In the genomic region with DNA sequence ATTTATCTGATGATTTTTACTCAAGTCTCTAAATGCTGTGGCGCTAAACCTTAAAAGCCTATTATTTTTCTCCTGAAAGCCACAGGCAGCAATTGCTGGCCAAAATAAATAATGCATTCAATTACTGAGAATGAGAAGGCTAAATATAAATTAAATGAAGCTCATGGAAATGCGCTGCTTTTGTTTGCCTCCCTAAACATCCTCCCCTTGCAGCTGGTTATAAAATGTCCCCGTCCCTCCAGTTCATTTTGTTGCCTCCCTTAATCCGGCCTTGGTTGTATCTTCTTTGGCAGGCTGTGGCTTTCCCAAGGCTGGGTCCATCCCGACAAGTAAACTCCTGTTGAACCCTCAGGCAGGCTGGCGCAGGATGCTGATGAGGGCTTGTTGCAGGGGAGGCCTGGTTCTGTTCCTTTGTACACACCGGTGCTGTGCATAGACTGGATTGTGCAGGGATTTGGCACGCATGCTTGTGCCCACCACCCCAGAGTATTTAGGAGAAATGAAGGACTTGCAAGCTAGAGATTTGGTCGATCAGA, we compare ENCODE assay signal across 24 cellular contexts.
DNase-seq lines count a peak whose midpoint lies in the region; ATAC-seq and TF ChIP-seq lines count a peak whose summit lies in the region.
"Had no signal": no experiment of that assay in that cellular context is flagged by ENCODE, and none has a peak within 500 bp of the region (broad histone marks: within the 10 kb centered on the region; RNA-seq: fewer than 3 reads in every experiment).

No MANE protein-coding gene starts in this region.

- no peaks in the 10 kb centered on the region for H3K27me3 ChIP-seq in dorsolateral prefrontal cortex
- H3K27me3 ChIP-seq: Peyer's patch, right atrium auricular region, spleen, transverse colon had no signal

- no peak for TF ChIP-seq CTCF in dorsolateral prefrontal cortex (IDR thresholded peaks at IDR 0.05 in 54 of 56, conservative IDR thresholded peaks at IDR 0.05 in 2 of 56; ENCODE audit: low read depth in 1 of 56, partially characterized antibody in 56 of 56)
- TF ChIP-seq CTCF in GM13976 (IDR thresholded peaks at IDR 0.05; ENCODE audit: borderline replicate concordance, control extremely low read depth, extremely low read depth, insufficient read depth, missing control alignments), result no peak

- DNase-seq in NCI-H1417 (lab: John Stamatoyannopoulos, UW), result peak in 2 of 3 experiments; percentile 16 to 67
- DNase-seq in NCI-H1417 treated with DMSO at 0.1 percent for 48 hours (lab: John Stamatoyannopoulos, UW), result no peak
- DNase-seq in NCI-H774 (lab: John Stamatoyannopoulos, UW), result peak; percentile 7
- no peak for DNase-seq in dorsolateral prefrontal cortex
- no peak for DNase-seq in GM13976 (ENCODE audit: low spot score)
- no peak for DNase-seq in stimulated activated CD4-positive, alpha-beta T cell treated with anti-CD3 and anti-CD28 coated beads, Interleukin-12 subunit alpha, Interleukin-12 subunit beta, amount 100 ng/mL, for 4 hours
- DNase-seq in NAMALWA (ENCODE audit: low spot score), result no peak
- DNase-seq: 8988T; activated CD8-positive, alpha-beta T cell treated with anti-CD3 and anti-CD28 coated beads for 36 hours; CD4-positive, alpha-beta memory T cell; GF-D8; KBM-7; midbrain; natural killer cell; NCI-H2029 treated with DMSO at 0.1 percent for 48 hours; NCI-H510A; Peyer's patch; spleen; stimulated activated CD4-positive, alpha-beta T cell treated with anti-CD3 and anti-CD28 coated beads, Interleukin-4, amount 100 ng/mL, for 1 hour; T-cell; transverse colon had no signal

- H3K27ac ChIP-seq in dorsolateral prefrontal cortex, result peak overlapping the region in 58 of 59 donors; percentile 23 to 93 (median 79)
- H3K27ac ChIP-seq: Peyer's patch, right atrium auricular region, spleen, transverse colon had no signal

- in situ Hi-C loops in GM13976 (cut with MboI; ENCODE audit: low sequenced_read_pairs, unreplicated experiment), result no loop called here

- intact Hi-C loops in dorsolateral prefrontal cortex (cut with DNase I), result loop anchor here in 1 of 2 donors (5.0 kb wide), 1 partner anchor 227 kb away; a partner anchor contains a TSS

- ATAC-seq in HG03108 (IDR thresholded peaks at IDR 0.05; ENCODE audit: unreplicated experiment), result no peak
- ATAC-seq: activated CD4-positive, CD25-positive, alpha-beta regulatory T cell treated with anti-CD3 and anti-CD28 coated beads, Interleukin-2, amount 50 U/mL, for 24 hours; activated CD8-positive, alpha-beta T cell treated with anti-CD3 and anti-CD28 coated beads for 36 hours; natural killer cell; T-cell had no signal

- no peak overlapping the region for H3K4me3 ChIP-seq in dorsolateral prefrontal cortex
- H3K4me3 ChIP-seq: Peyer's patch, right atrium auricular region, spleen, transverse colon had no signal

Comparison
In these comparisons a context has a peak if more than half of its experiments do, and no peak if none do; other contexts are left out.
1. DNase-seq: peak in NCI-H1417 (2 of 3) and NCI-H774 (single experiment); none in NCI-H1417 treated with DMSO at 0.1 percent for 48 hours (single experiment), dorsolateral prefrontal cortex (0 of 10), GM13976 (single experiment), stimulated activated CD4-positive, alpha-beta T cell treated with anti-CD3 and anti-CD28 coated beads, Interleukin-12 subunit alpha, Interleukin-12 subunit beta, amount 100 ng/mL, for 4 hours (single experiment) and NAMALWA (single experiment).